In genomic region chr15:75104804-75105557, GRCh38 we compare ENCODE assay signal across 8 cellular contexts.
DNase-seq lines count a peak whose midpoint lies in the region; ATAC-seq and TF ChIP-seq lines count a peak whose summit lies in the region.

No MANE protein-coding gene starts in this region.

- H3K4me3 ChIP-seq in BJ (ENCODE audit: low read depth, low read length), result no peak overlapping the region

- H3K27me3 Mint-ChIP-seq in T-helper 1 cell treated with Interleukin-12 subunit alpha and Interleukin-12 subunit beta and Interleukin-4 antibody, amounts not matched to agents 30 μg/mL and 1 μg/mL, for 36 hours (ENCODE audit: low read depth), result peaks cover 9% of the 10 kb centered on the region
- no peaks in the 10 kb centered on the region for H3K27me3 Mint-ChIP-seq in nephron (ENCODE audit: low read depth)

- H3K27me3 ChIP-seq in BJ (ENCODE audit: control insufficient read depth, insufficient read depth, low read length), result no peaks in the 10 kb centered on the region; the same call in 1 of the 2 replicates

- CTCF ChIA-PET in BJ (lab: Yijun Ruan, JAX), result interaction anchor here (0.7 to 1.6 kb wide), 4 partner anchors 10 to 96 kb away, joined by 3 to 5 read pairs (median 4); partner anchors contain the start of gene C15orf39

- DNase-seq in BJ (ENCODE audit: low read depth) (peak; percentile 90), HS-5 (ENCODE audit: low read depth) (peak; percentile 76), NCI-H187 (lab: John Stamatoyannopoulos, UW) (no peak), ecto neural progenitor cell (ENCODE audit: low spot score) (no peak)

- peaks cover 4% of the 10 kb centered on the region for H3K36me3 Mint-ChIP-seq in T-helper 1 cell treated with Interleukin-12 subunit alpha and Interleukin-12 subunit beta and Interleukin-4 antibody, amounts not matched to agents 30 μg/mL and 1 μg/mL, for 36 hours (ENCODE audit: low read depth)
- H3K36me3 Mint-ChIP-seq in nephron (ENCODE audit: low read depth), result no peaks in the 10 kb centered on the region

- H3K4me3 Mint-ChIP-seq in T-helper 1 cell treated with Interleukin-12 subunit alpha and Interleukin-12 subunit beta and Interleukin-4 antibody, amounts not matched to agents 30 μg/mL and 1 μg/mL, for 36 hours, result peak overlapping the region; percentile 30
- peak overlapping the region in 1 of 3 experiments; percentile 26 for H3K4me3 Mint-ChIP-seq in nephron

- POLR2A ChIA-PET in BJ (lab: Charles Lee), result interaction anchor here (0.5 kb wide), 1 partner anchor 52 kb away, joined by 3 read pairs; no protein-coding TSS in a partner anchor

- no peaks in the 10 kb centered on the region for H3K36me3 ChIP-seq in BJ (ENCODE audit: control insufficient read depth, insufficient read depth, low read length)

- no peaks in the 10 kb centered on the region for H3K9me3 Mint-ChIP-seq in T-helper 1 cell treated with Interleukin-12 subunit alpha and Interleukin-12 subunit beta and Interleukin-4 antibody, amounts not matched to agents 30 μg/mL and 1 μg/mL, for 36 hours
- no peaks in the 10 kb centered on the region for H3K9me3 Mint-ChIP-seq in nephron

- H3K4me1 Mint-ChIP-seq in T-helper 1 cell treated with Interleukin-12 subunit alpha and Interleukin-12 subunit beta and Interleukin-4 antibody, amounts not matched to agents 30 μg/mL and 1 μg/mL, for 36 hours (ENCODE audit: low read depth), result peaks cover 30% of the 10 kb centered on the region
- H3K4me1 Mint-ChIP-seq in nephron, result peaks cover 11% of the 10 kb centered on the region

- peak; percentile 41 for ATAC-seq in GM18907 (IDR thresholded peaks at IDR 0.05; ENCODE audit: unreplicated experiment)
- peak; percentile 72 for ATAC-seq in esophagus mucosa

- peak overlapping the region; percentile 90 for H3K27ac Mint-ChIP-seq in T-helper 1 cell treated with Interleukin-12 subunit alpha and Interleukin-12 subunit beta and Interleukin-4 antibody, amounts not matched to agents 30 μg/mL and 1 μg/mL, for 36 hours
- peak overlapping the region; percentile 83 to 89 (median 84) for H3K27ac Mint-ChIP-seq in nephron

- no peak for TF ChIP-seq CTCF in BJ (IDR thresholded peaks at IDR 0.05; ENCODE audit: insufficient read depth, low read depth, low read length)
- no peak for TF ChIP-seq CTCF in nephron (IDR thresholded peaks at IDR 0.05; ENCODE audit: unreplicated experiment in 3 of 3)

Comparison
In these comparisons a context has a peak if more than half of its experiments do, and no peak if none do; other contexts are left out.
1. DNase-seq: peak in BJ (single experiment) and HS-5 (single experiment); none in NCI-H187 (0 of 2) and ecto neural progenitor cell (single experiment).